ENCODE assay signal across 8 cellular contexts in genomic region chr1:156797212-156797871, GRCh38. TPM values are rescaled to one million over a fixed set of nuclear protein-coding genes. Genes with fewer than 3 reads are reported as not detected.
DNase-seq lines count a peak whose midpoint lies in the region; ATAC-seq and TF ChIP-seq lines count a peak whose summit lies in the region.

No MANE protein-coding gene starts in this region.

- DNase-seq in left ventricle myocardium inferior (no peak), Right ventricle myocardium inferior (ENCODE audit: missing footprints) (no peak), NAMALWA (ENCODE audit: low spot score) (peak; percentile 84), SW480 (ENCODE audit: low spot score) (peak; percentile 56), brain microvascular endothelial cell (peak; percentile 47), left kidney (ENCODE audit: low read depth, low spot score) (peak; percentile 82), tibial artery (no peak)

- peaks cover 89% of the 10 kb centered on the region for H3K36me3 ChIP-seq in left ventricle myocardium inferior
- H3K36me3 ChIP-seq in brain microvascular endothelial cell (replicated peaks), result peaks cover 67% of the 10 kb centered on the region
- H3K36me3 ChIP-seq in tibial artery, result peaks cover 86 to 96% (median 89%) of the 10 kb centered on the region in 3 donors

- ATAC-seq in Right ventricle myocardium inferior (no peak), GM18520 (IDR thresholded peaks at IDR 0.05; ENCODE audit: unreplicated experiment) (no peak)

- in situ Hi-C loops in brain microvascular endothelial cell (cut with HindIII; ENCODE audit: low pct_ligation_motif_present, low sequenced_read_pairs), result no loop called here

- intact Hi-C loops in left ventricle myocardium inferior (cut with micrococcal nuclease), result loop anchor here (10.0 kb wide), 1 partner anchor 67 kb away; the partner anchor contains the start of gene NTRK1
- intact Hi-C loops in Right ventricle myocardium inferior (cut with DNase I), result loop anchor here (2.0 kb wide), 1 partner anchor 63 kb away; the partner anchor contains the start of gene NTRK1
- intact Hi-C loops in tibial artery (cut with DNase I; ENCODE audit: low total_unique reads), result no loop called here

- H3K4me1 ChIP-seq in left ventricle myocardium inferior (peaks cover 24% of the 10 kb centered on the region), tibial artery (no peaks in the 10 kb centered on the region)

- no peak overlapping the region for H3K27ac ChIP-seq in left ventricle myocardium inferior (replicated peaks)
- no peak overlapping the region for H3K27ac ChIP-seq in brain microvascular endothelial cell
- no peak overlapping the region for H3K27ac ChIP-seq in tibial artery

- no peak overlapping the region for H3K4me3 ChIP-seq in left ventricle myocardium inferior
- H3K4me3 ChIP-seq in brain microvascular endothelial cell (ENCODE audit: low read depth, low read length), result no peak overlapping the region
- no peak overlapping the region for H3K4me3 ChIP-seq in tibial artery

- H3K9me3 ChIP-seq in left ventricle myocardium inferior (replicated peaks), result no peaks in the 10 kb centered on the region
- H3K9me3 ChIP-seq in tibial artery, result no peaks in the 10 kb centered on the region

- TF ChIP-seq CTCF in left ventricle myocardium inferior (IDR thresholded peaks at IDR 0.05; ENCODE audit: borderline replicate concordance), result peak; percentile 75
- TF ChIP-seq CTCF in brain microvascular endothelial cell (IDR thresholded peaks at IDR 0.05; ENCODE audit: low read depth, low read length, missing control alignments), result peak; percentile 87
- TF ChIP-seq CTCF in tibial artery (IDR thresholded peaks at IDR 0.05), result peak; percentile 54 to 59

- no peaks in the 10 kb centered on the region for H3K27me3 ChIP-seq in left ventricle myocardium inferior (ENCODE audit: low read depth)
- H3K27me3 ChIP-seq in brain microvascular endothelial cell (replicated peaks), result no peaks in the 10 kb centered on the region
- no peaks in the 10 kb centered on the region for H3K27me3 ChIP-seq in tibial artery

RNA-seq across cellular contexts. Expression of gene SH2D2A, which starts 19.3 kb away (rescaled TPM):
- 0.88 TPM for total RNA-seq in left ventricle myocardium inferior
- 2.2 TPM for total RNA-seq in Right ventricle myocardium inferior

RNA-seq across cellular contexts. Expression of gene PRCC, which starts 30.0 kb away (rescaled TPM):
- total RNA-seq in left ventricle myocardium inferior (36.3 TPM), Right ventricle myocardium inferior (42.9 TPM)

RNA-seq across cellular contexts. Expression of gene HDGF, which starts 45.9 kb away (rescaled TPM):
- 145 TPM for total RNA-seq in left ventricle myocardium inferior
- 183 TPM for total RNA-seq in Right ventricle myocardium inferior

RNA-seq across cellular contexts. Expression of gene MRPL24, which starts 56.5 kb away (rescaled TPM):
- total RNA-seq in left ventricle myocardium inferior (92.1 TPM), Right ventricle myocardium inferior (103 TPM)

Comparison
In these comparisons a context has a peak if more than half of its experiments do, and no peak if none do; other contexts are left out.
1. DNase-seq: peak in NAMALWA (single experiment), SW480 (single experiment), brain microvascular endothelial cell (single experiment) and left kidney (single experiment); none in left ventricle myocardium inferior (single experiment), Right ventricle myocardium inferior (single experiment) and tibial artery (0 of 2).
2. Peak in every context shown above with its lines, with median percentiles within 50 percentile points of each other: CTCF ChIP-seq.